ENCODE assay signal across 1 cellular context in genomic region chr10:102347236-102347828, GRCh38.
TF ChIP-seq lines count a peak whose summit lies in the region.

No MANE protein-coding gene starts in this region.

TF ChIP-seq in GM23338, 12 proteins besides CTCF, POLR2A, EP300 and RAD21 (continued from another document):
- TF ChIP-seq, protein P1, sequence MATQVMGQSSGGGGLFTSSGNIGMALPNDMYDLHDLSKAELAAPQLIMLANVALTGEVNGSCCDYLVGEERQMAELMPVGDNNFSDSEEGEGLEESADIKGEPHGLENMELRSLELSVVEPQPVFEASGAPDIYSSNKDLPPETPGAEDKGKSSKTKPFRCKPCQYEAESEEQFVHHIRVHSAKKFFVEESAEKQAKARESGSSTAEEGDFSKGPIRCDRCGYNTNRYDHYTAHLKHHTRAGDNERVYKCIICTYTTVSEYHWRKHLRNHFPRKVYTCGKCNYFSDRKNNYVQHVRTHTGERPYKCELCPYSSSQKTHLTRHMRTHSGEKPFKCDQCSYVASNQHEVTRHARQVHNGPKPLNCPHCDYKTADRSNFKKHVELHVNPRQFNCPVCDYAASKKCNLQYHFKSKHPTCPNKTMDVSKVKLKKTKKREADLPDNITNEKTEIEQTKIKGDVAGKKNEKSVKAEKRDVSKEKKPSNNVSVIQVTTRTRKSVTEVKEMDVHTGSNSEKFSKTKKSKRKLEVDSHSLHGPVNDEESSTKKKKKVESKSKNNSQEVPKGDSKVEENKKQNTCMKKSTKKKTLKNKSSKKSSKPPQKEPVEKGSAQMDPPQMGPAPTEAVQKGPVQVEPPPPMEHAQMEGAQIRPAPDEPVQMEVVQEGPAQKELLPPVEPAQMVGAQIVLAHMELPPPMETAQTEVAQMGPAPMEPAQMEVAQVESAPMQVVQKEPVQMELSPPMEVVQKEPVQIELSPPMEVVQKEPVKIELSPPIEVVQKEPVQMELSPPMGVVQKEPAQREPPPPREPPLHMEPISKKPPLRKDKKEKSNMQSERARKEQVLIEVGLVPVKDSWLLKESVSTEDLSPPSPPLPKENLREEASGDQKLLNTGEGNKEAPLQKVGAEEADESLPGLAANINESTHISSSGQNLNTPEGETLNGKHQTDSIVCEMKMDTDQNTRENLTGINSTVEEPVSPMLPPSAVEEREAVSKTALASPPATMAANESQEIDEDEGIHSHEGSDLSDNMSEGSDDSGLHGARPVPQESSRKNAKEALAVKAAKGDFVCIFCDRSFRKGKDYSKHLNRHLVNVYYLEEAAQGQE (IDR thresholded peaks at IDR 0.05; ENCODE audit: unreplicated experiment), result no peak
TF ChIP-seq in GM23338: peak in this region for 0.
